ENCODE assay signal across 12 cellular contexts in genomic region chr1:163922743-163923186, GRCh38.
DNase-seq lines count a peak whose midpoint lies in the region; ATAC-seq and TF ChIP-seq lines count a peak whose summit lies in the region.
"Had no signal": no experiment of that assay in that cellular context is flagged by ENCODE, and none has a peak within 500 bp of the region (broad histone marks: within the 10 kb centered on the region; RNA-seq: fewer than 3 reads in every experiment).

No MANE protein-coding gene starts in this region.

- TF ChIP-seq CTCF in GM10266 (IDR thresholded peaks at IDR 0.05; ENCODE audit: control insufficient read depth, insufficient read depth, low read depth, missing control alignments) (no peak), GM20000 (IDR thresholded peaks at IDR 0.05; ENCODE audit: extremely low read depth, missing control alignments) (no peak), PC-3 (conservative IDR thresholded peaks at IDR 0.05; ENCODE audit: low read depth, low read length) (no peak)

- H3K36me3 Mint-ChIP-seq in activated T-cell treated with anti-CD3 and anti-CD28 coated beads, Interleukin-2, amount 50 U/mL, for 4 hours (ENCODE audit: insufficient read depth) = no peaks in the 10 kb centered on the region
- H3K36me3 Mint-ChIP-seq: activated naive CD4-positive, alpha-beta T cell treated with anti-CD3 and anti-CD28 coated beads, Interleukin-2, amount 50 U/mL, for 24 hours had no signal

- H3K27me3 ChIP-seq in SJCRH30 = no peaks in the 10 kb centered on the region
- no peaks in the 10 kb centered on the region for H3K27me3 ChIP-seq in PC-3 (ENCODE audit: low read length)

- H3K27ac ChIP-seq in SJCRH30 (no peak overlapping the region), PC-3 (ENCODE audit: low read length) (no peak overlapping the region)

- no TSS peak for BruUV-seq in PC-3 (replicated peaks; lab: Mats Ljungman, UMichigan)

- no peak overlapping the region for H3K4me3 ChIP-seq in SJCRH30
- H3K4me3 ChIP-seq in PC-3 (ENCODE audit: low read length) = no peak overlapping the region

- POLR2A ChIA-PET in PC-3 (lab: Charles Lee; ENCODE audit: unreplicated experiment) = no interaction called here

- peaks cover 15% of the 10 kb centered on the region for H3K4me1 ChIP-seq in SJCRH30
- H3K4me1 ChIP-seq in PC-3 (ENCODE audit: insufficient read depth, low read length) = no peaks in the 10 kb centered on the region

- DNase-seq in GM10266 (ENCODE audit: extremely low spot score) (peak; percentile 10), GM20000 (ENCODE audit: low spot score) (peak; percentile 6), SKM-1 treated with dmso at 0.1 percent for 144 hours (lab: John Stamatoyannopoulos, UW; ENCODE audit: unreplicated experiment) (peak; percentile 77), SJCRH30 (no peak), PC-3 (no peak)
- DNase-seq in activated effector memory CD4-positive, alpha-beta T cell treated with anti-CD3 and anti-CD28 coated beads, Interleukin-2, amount 50 U/mL, for 16 hours = no peak
- no peak for DNase-seq in activated T-cell treated with anti-CD3 and anti-CD28 coated beads, Interleukin-2, amount 50 U/mL, for 4 hours
- DNase-seq: left colon, NCI-H1105, T-helper 1 cell had no signal

- H4K20me1 ChIP-seq in PC-3 (ENCODE audit: low read length) = no peaks in the 10 kb centered on the region

- peaks cover 8% of the 10 kb centered on the region for H3K9me3 Mint-ChIP-seq in activated T-cell treated with anti-CD3 and anti-CD28 coated beads, Interleukin-2, amount 50 U/mL, for 4 hours
- H3K9me3 Mint-ChIP-seq: activated naive CD4-positive, alpha-beta T cell treated with anti-CD3 and anti-CD28 coated beads, Interleukin-2, amount 50 U/mL, for 24 hours had no signal

- no peaks in the 10 kb centered on the region for H3K9me2 ChIP-seq in PC-3 (replicated peaks; ENCODE audit: low read length)

- H3K36me3 ChIP-seq in SJCRH30 (no peaks in the 10 kb centered on the region), PC-3 (ENCODE audit: low read depth, low read length) (no peaks in the 10 kb centered on the region)

- H3K9ac ChIP-seq in PC-3 (ENCODE audit: low read length) = no peak overlapping the region

- H3F3A ChIP-seq in PC-3 (ENCODE audit: low read length, unreplicated experiment) = no peaks in the 10 kb centered on the region

- no peak overlapping the region for H3K4me2 ChIP-seq in PC-3 (ENCODE audit: low read length)

- ATAC-seq in HG03060 (IDR thresholded peaks at IDR 0.05; ENCODE audit: low read depth, unreplicated experiment) (peak; percentile 64), PC-3 (no peak)
- ATAC-seq in activated T-cell treated with anti-CD3 and anti-CD28 coated beads, Interleukin-2, amount 50 U/mL, for 4 hours = no peak
- ATAC-seq: left colon had no signal

- H3K27me3 Mint-ChIP-seq in activated T-cell treated with anti-CD3 and anti-CD28 coated beads, Interleukin-2, amount 50 U/mL, for 4 hours (ENCODE audit: low read depth) = no peaks in the 10 kb centered on the region
- H3K27me3 Mint-ChIP-seq: activated naive CD4-positive, alpha-beta T cell treated with anti-CD3 and anti-CD28 coated beads, Interleukin-2, amount 50 U/mL, for 24 hours had no signal

- intact Hi-C loops in PC-3 (cut with micrococcal nuclease) = no loop called here

- H3K4me1 Mint-ChIP-seq in activated T-cell treated with anti-CD3 and anti-CD28 coated beads, Interleukin-2, amount 50 U/mL, for 4 hours (ENCODE audit: low read depth) = no peaks in the 10 kb centered on the region
- H3K4me1 Mint-ChIP-seq: activated naive CD4-positive, alpha-beta T cell treated with anti-CD3 and anti-CD28 coated beads, Interleukin-2, amount 50 U/mL, for 24 hours had no signal

- no peak overlapping the region for H3K4me3 Mint-ChIP-seq in activated T-cell treated with anti-CD3 and anti-CD28 coated beads, Interleukin-2, amount 50 U/mL, for 4 hours
- H3K4me3 Mint-ChIP-seq: activated naive CD4-positive, alpha-beta T cell treated with anti-CD3 and anti-CD28 coated beads, Interleukin-2, amount 50 U/mL, for 24 hours had no signal

- CTCF ChIA-PET in PC-3 (lab: Charles Lee) = no interaction called here

- H3K9me3 ChIP-seq in SJCRH30 (replicated peaks) (no peaks in the 10 kb centered on the region; the same call in 1 of the 2 replicates), PC-3 (ENCODE audit: low read length) (no peaks in the 10 kb centered on the region)

- no peaks in the 10 kb centered on the region for H3K79me2 ChIP-seq in PC-3 (ENCODE audit: low read length)

- no peak overlapping the region for H2AFZ ChIP-seq in PC-3 (ENCODE audit: low read length)

Comparison
In these comparisons a context has a peak if more than half of its experiments do, and no peak if none do; other contexts are left out.
1. DNase-seq: peak in GM10266 (single experiment), GM20000 (single experiment) and SKM-1 treated with dmso at 0.1 percent for 144 hours (single experiment); none in activated effector memory CD4-positive, alpha-beta T cell treated with anti-CD3 and anti-CD28 coated beads, Interleukin-2, amount 50 U/mL, for 16 hours (single experiment), SJCRH30 (0 of 2), activated T-cell treated with anti-CD3 and anti-CD28 coated beads, Interleukin-2, amount 50 U/mL, for 4 hours (single experiment) and PC-3 (single experiment).